Comparison of ENCODE assay signal across 1 cellular context in the genomic region with DNA sequence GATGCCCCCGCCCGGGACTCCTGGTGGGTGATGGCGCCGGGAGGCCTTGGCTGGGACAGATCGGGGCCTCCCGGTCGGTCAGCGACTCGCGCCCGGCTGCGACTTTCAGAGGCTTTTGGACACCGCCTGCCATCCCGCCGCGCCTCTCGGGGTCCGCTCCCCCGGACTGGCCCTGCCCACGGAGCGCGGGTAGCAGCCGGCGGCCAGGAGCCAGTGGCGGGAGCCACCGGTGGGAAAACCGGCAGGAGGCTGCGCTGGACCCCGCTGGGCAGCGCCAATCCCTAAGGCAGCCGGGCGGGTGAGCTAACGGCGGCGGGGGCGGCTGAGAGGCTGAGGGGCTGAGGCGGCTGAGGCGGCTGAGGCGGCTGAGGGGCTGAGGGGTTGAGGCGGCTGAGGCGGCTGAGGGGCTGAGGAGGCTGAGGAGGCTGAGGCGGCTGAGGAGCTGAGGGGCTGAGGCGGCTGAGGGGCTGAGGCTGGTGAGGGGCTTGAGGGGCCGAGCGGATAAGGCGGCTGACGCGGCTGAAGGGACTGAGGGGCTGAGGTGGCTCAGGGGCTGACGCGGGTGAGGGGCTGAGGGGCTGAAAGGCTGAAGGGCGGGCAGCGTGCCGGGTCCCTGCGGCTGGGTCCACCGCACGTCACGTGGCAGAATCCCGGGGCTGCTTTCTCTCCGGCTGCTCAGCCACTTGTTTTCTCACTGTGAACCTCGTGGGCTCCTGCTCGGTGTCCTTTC.
A peak's percentile ranks its signal among the peaks of the same experiment; 100 is the strongest.
TF ChIP-seq lines count a peak whose summit lies in the region.

No MANE protein-coding gene starts in this region.

TF ChIP-seq in WTC11, 78 proteins besides CTCF, POLR2A, EP300 and RAD21 (continued from another document):
- TF ChIP-seq, protein P1, sequence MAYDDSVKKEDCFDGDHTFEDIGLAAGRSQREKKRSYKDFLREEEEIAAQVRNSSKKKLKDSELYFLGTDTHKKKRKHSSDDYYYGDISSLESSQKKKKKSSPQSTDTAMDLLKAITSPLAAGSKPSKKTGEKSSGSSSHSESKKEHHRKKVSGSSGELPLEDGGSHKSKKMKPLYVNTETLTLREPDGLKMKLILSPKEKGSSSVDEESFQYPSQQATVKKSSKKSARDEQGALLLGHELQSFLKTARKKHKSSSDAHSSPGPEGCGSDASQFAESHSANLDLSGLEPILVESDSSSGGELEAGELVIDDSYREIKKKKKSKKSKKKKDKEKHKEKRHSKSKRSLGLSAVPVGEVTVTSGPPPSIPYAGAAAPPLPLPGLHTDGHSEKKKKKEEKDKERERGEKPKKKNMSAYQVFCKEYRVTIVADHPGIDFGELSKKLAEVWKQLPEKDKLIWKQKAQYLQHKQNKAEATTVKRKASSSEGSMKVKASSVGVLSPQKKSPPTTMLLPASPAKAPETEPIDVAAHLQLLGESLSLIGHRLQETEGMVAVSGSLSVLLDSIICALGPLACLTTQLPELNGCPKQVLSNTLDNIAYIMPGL (CRISPR knock-in tag; IDR thresholded peaks at IDR 0.05), result peak; percentile 33; the same call in 1 of the 2 replicates
- TF ChIP-seq, protein P2, sequence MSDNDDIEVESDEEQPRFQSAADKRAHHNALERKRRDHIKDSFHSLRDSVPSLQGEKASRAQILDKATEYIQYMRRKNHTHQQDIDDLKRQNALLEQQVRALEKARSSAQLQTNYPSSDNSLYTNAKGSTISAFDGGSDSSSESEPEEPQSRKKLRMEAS (CRISPR knock-in tag; IDR thresholded peaks at IDR 0.05), result peak; percentile 59; the same call in 1 of the 2 replicates
- peak; percentile 39; the same call in 1 of the 2 replicates for TF ChIP-seq FOXP1 (CRISPR knock-in tag; IDR thresholded peaks at IDR 0.05; ENCODE audit: borderline replicate concordance)
- TF ChIP-seq, protein P3, sequence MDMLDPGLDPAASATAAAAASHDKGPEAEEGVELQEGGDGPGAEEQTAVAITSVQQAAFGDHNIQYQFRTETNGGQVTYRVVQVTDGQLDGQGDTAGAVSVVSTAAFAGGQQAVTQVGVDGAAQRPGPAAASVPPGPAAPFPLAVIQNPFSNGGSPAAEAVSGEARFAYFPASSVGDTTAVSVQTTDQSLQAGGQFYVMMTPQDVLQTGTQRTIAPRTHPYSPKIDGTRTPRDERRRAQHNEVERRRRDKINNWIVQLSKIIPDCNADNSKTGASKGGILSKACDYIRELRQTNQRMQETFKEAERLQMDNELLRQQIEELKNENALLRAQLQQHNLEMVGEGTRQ (CRISPR knock-in tag; IDR thresholded peaks at IDR 0.05), result peak; percentile 83
TF ChIP-seq in WTC11: peak in this region for 8; not testable (repeated sequence) for 70.
